Comparison of ENCODE assay signal across 15 cellular contexts in the genomic region with DNA sequence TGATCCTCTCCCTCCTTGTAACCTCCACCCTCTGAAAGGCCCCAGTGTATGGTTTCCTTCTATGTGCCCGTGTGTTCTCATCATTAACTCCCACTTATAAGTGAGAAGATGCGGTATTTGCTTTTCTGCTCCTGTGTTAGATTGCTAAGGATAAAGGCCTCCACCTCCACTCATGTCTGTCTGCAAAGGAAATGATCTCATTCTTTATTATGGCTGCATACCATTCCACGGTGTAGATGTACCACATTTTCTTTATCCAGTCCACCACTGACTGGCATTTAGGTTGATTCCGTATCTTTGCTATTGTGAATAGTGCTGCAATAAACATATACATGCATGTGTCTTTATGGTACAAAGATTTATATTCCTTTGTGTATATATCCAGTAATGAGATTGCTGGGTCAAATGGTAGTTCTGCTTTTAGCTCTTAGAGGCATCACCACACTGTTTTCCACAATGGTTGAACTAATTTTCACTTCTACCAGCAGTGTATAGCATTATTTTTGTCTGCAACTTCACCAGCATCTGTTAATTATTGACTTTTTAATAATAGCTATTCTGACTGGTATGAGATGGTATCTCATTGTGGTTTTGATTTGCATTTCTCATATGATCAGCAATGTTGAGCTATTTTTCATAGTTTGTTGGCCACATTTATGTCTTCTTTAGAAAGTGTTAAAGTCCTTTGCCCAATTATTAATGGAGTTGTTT.
A peak's percentile ranks its signal among the peaks of the same experiment; 100 is the strongest.
DNase-seq lines count a peak whose midpoint lies in the region; ATAC-seq lines count a peak whose summit lies in the region.
"Had no signal": no experiment of that assay in that cellular context is flagged by ENCODE, and none has a peak within 500 bp of the region (broad histone marks: within the 10 kb centered on the region; RNA-seq: fewer than 3 reads in every experiment).

No MANE protein-coding gene starts in this region.

- no peak for DNase-seq in NCI-H1436 (lab: John Stamatoyannopoulos, UW)
- DNase-seq in DMS 273 treated with DMSO at 0.1 percent for 48 hours (lab: John Stamatoyannopoulos, UW), result no peak
- no peak for DNase-seq in immature natural killer cell
- no peak for DNase-seq in NCI-H2107 (lab: John Stamatoyannopoulos, UW)
- DNase-seq: CD8-positive, alpha-beta T cell; GDM1; head of caudate nucleus; NCI-H1092; SW 1271 had no signal

- H3K9me3 Mint-ChIP-seq in immature natural killer cell, result peaks cover 3 to 67% (median 21%) of the 10 kb centered on the region in 6 donors

- ATAC-seq in GM18498 (IDR thresholded peaks at IDR 0.05; ENCODE audit: unreplicated experiment), result peak; percentile 95
- ATAC-seq in GM19397 (IDR thresholded peaks at IDR 0.05; ENCODE audit: unreplicated experiment), result peak; percentile 97
- peak; percentile 81 for ATAC-seq in HG02642 (IDR thresholded peaks at IDR 0.05; ENCODE audit: poor library complexity, unreplicated experiment)
- ATAC-seq in HG03354 (IDR thresholded peaks at IDR 0.05; ENCODE audit: poor library complexity, severe bottlenecking, unreplicated experiment), result peak; percentile 95
- ATAC-seq: CD8-positive, alpha-beta T cell; WTC11 had no signal

- peaks cover 0 to 4% (median 0%) of the 10 kb centered on the region in 3 donors for H3K36me3 Mint-ChIP-seq in immature natural killer cell
- H3K36me3 Mint-ChIP-seq: CD8-positive, alpha-beta T cell; IgD-negative memory B cell; WTC11 had no signal

- H3K27me3 Mint-ChIP-seq in immature natural killer cell (ENCODE audit: low read depth in 3 of 3), result peaks cover 0 to 2% (median 0%) of the 10 kb centered on the region in 3 donors
- H3K27me3 Mint-ChIP-seq: IgD-negative memory B cell had no signal

- no peak overlapping the region for H3K27ac Mint-ChIP-seq in immature natural killer cell
- H3K27ac Mint-ChIP-seq: CD8-positive, alpha-beta T cell; WTC11 had no signal

- H3K4me3 Mint-ChIP-seq in immature natural killer cell, result no peak overlapping the region
- H3K4me3 Mint-ChIP-seq: CD8-positive, alpha-beta T cell; IgD-negative memory B cell; WTC11 had no signal

- H3K4me1 Mint-ChIP-seq in immature natural killer cell, result no peaks in the 10 kb centered on the region
- H3K4me1 Mint-ChIP-seq: IgD-negative memory B cell, WTC11 had no signal
